ENCODE assay signal across 17 cellular contexts in genomic region chrX:580020-580419, GRCh38. TPM values are rescaled to one million over a fixed set of nuclear protein-coding genes. Genes with fewer than 3 reads are reported as not detected.
DNase-seq lines count a peak whose midpoint lies in the region; ATAC-seq and TF ChIP-seq lines count a peak whose summit lies in the region.
"Had no signal": no experiment of that assay in that cellular context is flagged by ENCODE, and none has a peak within 500 bp of the region (broad histone marks: within the 10 kb centered on the region; RNA-seq: fewer than 3 reads in every experiment).

No MANE protein-coding gene starts in this region.

- no peak overlapping the region for H3K9ac ChIP-seq in DND-41 (ENCODE audit: low read depth, low read length)
- H3K9ac ChIP-seq: BLaER1 treated with 17β-estradiol and CSF1 and Interleukin-3, amounts not matched to agents 10 nM and 100 nM; GM23248 had no signal

- 0 out of 3 replicates have a peak, but pooled peaks have one; percentile 27 for ATAC-seq in DND-41 (ENCODE audit: insufficient read depth, low read depth)
- ATAC-seq in activated T-helper 17 cell treated with anti-CD3 and anti-CD28 coated beads, Interleukin-2, amount 50 U/mL, for 72 hours (replicated peaks), result peak; percentile 26
- no peak for ATAC-seq in lung (ENCODE audit: insufficient read depth, low FRiP score)
- ATAC-seq in HG03442 (IDR thresholded peaks at IDR 0.05; ENCODE audit: unreplicated experiment), result no peak
- no peak for ATAC-seq in HG02642 (IDR thresholded peaks at IDR 0.05; ENCODE audit: poor library complexity, unreplicated experiment)
- ATAC-seq: HCT116 had no signal

- H3K36me3 ChIP-seq in DND-41 (ENCODE audit: insufficient read depth, low read length) (no peaks in the 10 kb centered on the region), lung (ENCODE audit: control insufficient read depth in 2 of 2, insufficient read depth in 2 of 2, low read length in 2 of 2) (no peaks in the 10 kb centered on the region)
- H3K36me3 ChIP-seq: BLaER1 treated with 17β-estradiol and CSF1 and Interleukin-3, amounts not matched to agents 10 nM and 100 nM had no signal

- no peak overlapping the region for H3K4me3 Mint-ChIP-seq in activated CD4-positive, alpha-beta T cell treated with anti-CD3 and anti-CD28 coated beads, Interleukin-2, amount 10 ng/mL, durations not matched to agents 24 days and 14 days
- no peak overlapping the region for H3K4me3 Mint-ChIP-seq in activated T-helper 17 cell treated with anti-CD3 and anti-CD28 coated beads, Interleukin-2, amount 50 U/mL, for 72 hours
- H3K4me3 Mint-ChIP-seq: CD4-positive, alpha-beta T cell had no signal

- H3K27ac Mint-ChIP-seq in activated CD4-positive, alpha-beta T cell treated with anti-CD3 and anti-CD28 coated beads, Interleukin-2, amount 10 ng/mL, durations not matched to agents 24 days and 14 days, result no peak overlapping the region
- H3K27ac Mint-ChIP-seq in activated T-helper 17 cell treated with anti-CD3 and anti-CD28 coated beads, Interleukin-2, amount 50 U/mL, for 72 hours, result no peak overlapping the region
- H3K27ac Mint-ChIP-seq: CD4-positive, alpha-beta T cell had no signal

- no peaks in the 10 kb centered on the region for H3K79me2 ChIP-seq in DND-41 (ENCODE audit: insufficient read depth, low read length)

- no peaks in the 10 kb centered on the region for H3K9me3 ChIP-seq in DND-41 (ENCODE audit: insufficient read depth, low read length, severe bottlenecking)
- H3K9me3 ChIP-seq in lung (ENCODE audit: control insufficient read depth in 2 of 2, insufficient read depth in 1 of 2, low read length in 1 of 2), result peaks cover 0 to 12% of the 10 kb centered on the region in 2 donors

- TF ChIP-seq CTCF in DND-41 (IDR thresholded peaks at IDR 0.05; ENCODE audit: borderline replicate concordance, extremely low read depth, low read length, poor library complexity, severe bottlenecking) (no peak), lung (IDR thresholded peaks at IDR 0.05; ENCODE audit: control extremely low read depth, extremely low read depth) (no peak)

- DNase-seq in activated CD4-positive, alpha-beta T cell treated with anti-CD3 and anti-CD28 coated beads, Interleukin-2, amount 10 ng/mL, durations not matched to agents 24 days and 14 days, result peak; percentile 56
- no peak for DNase-seq in activated CD4-positive, alpha-beta T cell treated with anti-CD3 and anti-CD28 coated beads, Interleukin-2, amount 50 U/mL, for 4 hours
- DNase-seq in DND-41 (no peak), lung (ENCODE audit: low spot score) (peak; percentile 9), NCI-H524 treated with DMSO at 0.1 percent for 48 hours (lab: John Stamatoyannopoulos, UW) (no peak)
- DNase-seq: ACHN; CD4-positive, alpha-beta T cell; DMS79; EL; GM23248 had no signal

- H3K36me3 Mint-ChIP-seq in activated CD4-positive, alpha-beta T cell treated with anti-CD3 and anti-CD28 coated beads, Interleukin-2, amount 10 ng/mL, durations not matched to agents 24 days and 14 days (ENCODE audit: low read depth), result no peaks in the 10 kb centered on the region
- H3K36me3 Mint-ChIP-seq in activated T-helper 17 cell treated with anti-CD3 and anti-CD28 coated beads, Interleukin-2, amount 50 U/mL, for 72 hours (ENCODE audit: low read depth), result no peaks in the 10 kb centered on the region

- WGBS in lung, 2 donors, result 49 to 52% methylated on average over 7 of the region's 7 CpGs

- H3K27ac ChIP-seq in DND-41 (ENCODE audit: low read length), result no peak overlapping the region
- H3K27ac ChIP-seq in lung (ENCODE audit: low read depth in 1 of 2, low read length in 1 of 2), result no peak overlapping the region
- H3K27ac ChIP-seq: BLaER1 treated with 17β-estradiol and CSF1 and Interleukin-3, amounts not matched to agents 10 nM and 100 nM; GM23248 had no signal

- no peak overlapping the region for H2AFZ ChIP-seq in DND-41 (ENCODE audit: low read depth, low read length)
- H2AFZ ChIP-seq: GM23248 had no signal

- no peaks in the 10 kb centered on the region; the same call in 1 of the 2 replicates for H4K20me1 ChIP-seq in DND-41 (ENCODE audit: insufficient read depth, low read length)
- H4K20me1 ChIP-seq: BLaER1 treated with 17β-estradiol and CSF1 and Interleukin-3, amounts not matched to agents 10 nM and 100 nM had no signal

- H3K9me3 Mint-ChIP-seq in activated CD4-positive, alpha-beta T cell treated with anti-CD3 and anti-CD28 coated beads, Interleukin-2, amount 10 ng/mL, durations not matched to agents 24 days and 14 days, result peaks cover 15% of the 10 kb centered on the region
- peaks cover 30% of the 10 kb centered on the region for H3K9me3 Mint-ChIP-seq in activated T-helper 17 cell treated with anti-CD3 and anti-CD28 coated beads, Interleukin-2, amount 50 U/mL, for 72 hours

- H3K4me2 ChIP-seq in DND-41 (ENCODE audit: insufficient read depth, low read length), result no peak overlapping the region
- H3K4me2 ChIP-seq: BLaER1 treated with 17β-estradiol and CSF1 and Interleukin-3, amounts not matched to agents 10 nM and 100 nM had no signal

- H3K27me3 ChIP-seq in DND-41 (ENCODE audit: insufficient read depth, low read length, poor library complexity) (no peaks in the 10 kb centered on the region), lung (ENCODE audit: control insufficient read depth, insufficient read depth) (no peaks in the 10 kb centered on the region)
- H3K27me3 ChIP-seq: BLaER1 treated with 17β-estradiol and CSF1 and Interleukin-3, amounts not matched to agents 10 nM and 100 nM had no signal

- H3K27me3 Mint-ChIP-seq in activated CD4-positive, alpha-beta T cell treated with anti-CD3 and anti-CD28 coated beads, Interleukin-2, amount 10 ng/mL, durations not matched to agents 24 days and 14 days, result no peaks in the 10 kb centered on the region
- H3K27me3 Mint-ChIP-seq in activated T-helper 17 cell treated with anti-CD3 and anti-CD28 coated beads, Interleukin-2, amount 50 U/mL, for 72 hours, result no peaks in the 10 kb centered on the region

- intact Hi-C loops in activated CD4-positive, alpha-beta T cell treated with anti-CD3 and anti-CD28 coated beads, Interleukin-2, amount 10 ng/mL, durations not matched to agents 24 days and 14 days (cut with micrococcal nuclease), result no loop called here

- H3K4me1 Mint-ChIP-seq in activated CD4-positive, alpha-beta T cell treated with anti-CD3 and anti-CD28 coated beads, Interleukin-2, amount 10 ng/mL, durations not matched to agents 24 days and 14 days, result no peaks in the 10 kb centered on the region
- H3K4me1 Mint-ChIP-seq in activated T-helper 17 cell treated with anti-CD3 and anti-CD28 coated beads, Interleukin-2, amount 50 U/mL, for 72 hours, result no peaks in the 10 kb centered on the region

- H3K4me3 ChIP-seq in DND-41 (ENCODE audit: low read depth in 1 of 2, low read length in 2 of 2) (no peak overlapping the region), lung (no peak overlapping the region)
- H3K4me3 ChIP-seq: BLaER1 treated with 17β-estradiol and CSF1 and Interleukin-3, amounts not matched to agents 10 nM and 100 nM; GM23248 had no signal

- H3K4me1 ChIP-seq in DND-41 (ENCODE audit: insufficient read depth, low read length), result no peaks in the 10 kb centered on the region
- H3K4me1 ChIP-seq in lung (ENCODE audit: control insufficient read depth in 2 of 2, insufficient read depth in 2 of 2, low read length in 2 of 2), result no peaks in the 10 kb centered on the region
- H3K4me1 ChIP-seq: BLaER1 treated with 17β-estradiol and CSF1 and Interleukin-3, amounts not matched to agents 10 nM and 100 nM had no signal

RNA-seq across cellular contexts. Expression of gene SHOX, which starts 50.6 kb away (rescaled TPM):
- not detected in 2 replicates for total RNA-seq in activated CD4-positive, alpha-beta T cell treated with anti-CD3 and anti-CD28 coated beads, Interleukin-2, amount 10 ng/mL, durations not matched to agents 24 days and 14 days
- total RNA-seq in activated T-helper 17 cell treated with anti-CD3 and anti-CD28 coated beads, Interleukin-2, amount 50 U/mL, for 72 hours, result not detected
- not detected for total RNA-seq in lung
- not detected for polyA plus RNA-seq in lung
- total RNA-seq: A172; CD4-positive, alpha-beta T cell; GM23248; HT-29 had no signal
- polyA plus RNA-seq: GM23248 had no signal

Comparison
In these comparisons a context has a peak if more than half of its experiments do, and no peak if none do; other contexts are left out.
1. DNase-seq: peak in activated CD4-positive, alpha-beta T cell treated with anti-CD3 and anti-CD28 coated beads, Interleukin-2, amount 10 ng/mL, durations not matched to agents 24 days and 14 days (single experiment) and lung (single experiment); none in activated CD4-positive, alpha-beta T cell treated with anti-CD3 and anti-CD28 coated beads, Interleukin-2, amount 50 U/mL, for 4 hours (0 of 2), DND-41 (single experiment) and NCI-H524 treated with DMSO at 0.1 percent for 48 hours (single experiment).
2. ATAC-seq: peak in DND-41 (single experiment) and activated T-helper 17 cell treated with anti-CD3 and anti-CD28 coated beads, Interleukin-2, amount 50 U/mL, for 72 hours (single experiment); none in lung (single experiment), HG03442 (single experiment) and HG02642 (single experiment).